14 cellular contexts compared by ENCODE assay signal in genomic region chr3:64163019-64163754, GRCh38.
DNase-seq lines count a peak whose midpoint lies in the region; ATAC-seq and TF ChIP-seq lines count a peak whose summit lies in the region.
"Had no signal": no experiment of that assay in that cellular context is flagged by ENCODE, and none has a peak within 500 bp of the region (broad histone marks: within the 10 kb centered on the region; RNA-seq: fewer than 3 reads in every experiment).

No MANE protein-coding gene starts in this region.

- H3K36me3 Mint-ChIP-seq in Calu3 (ENCODE audit: insufficient read depth, unreplicated experiment): peaks cover 5% of the 10 kb centered on the region
- no peaks in the 10 kb centered on the region for H3K36me3 Mint-ChIP-seq in WTC11
- H3K36me3 Mint-ChIP-seq: activated naive CD8-positive, alpha-beta T cell treated with anti-CD3 and anti-CD28 coated beads, Interleukin-2, amount 10 ng/mL, durations not matched to agents 7 days and 5 days had no signal

- no peaks in the 10 kb centered on the region for H3K79me1 ChIP-seq in mesendoderm (ENCODE audit: low read length)

- intact Hi-C loops in Calu3 (cut with micrococcal nuclease; ENCODE audit: unreplicated experiment): no loop called here

- no TSS peak for BruUV-seq in Calu3 (replicated peaks; lab: Mats Ljungman, UMichigan)

- H2BK15ac ChIP-seq in mesendoderm (replicated peaks; ENCODE audit: low read depth): no peak overlapping the region

- H2AK5ac ChIP-seq in mesendoderm (ENCODE audit: low read length): no peak overlapping the region

- peaks cover 5% of the 10 kb centered on the region for H3K4me1 ChIP-seq in mesendoderm (ENCODE audit: control insufficient read depth, low read depth, low read length)

- H3K36me3 ChIP-seq in mesendoderm (ENCODE audit: control insufficient read depth, insufficient read depth, low read length): no peaks in the 10 kb centered on the region

- ATAC-seq in GM21825 (IDR thresholded peaks at IDR 0.05; ENCODE audit: unreplicated experiment): peak; percentile 15
- ATAC-seq in WTC11: peak; percentile 69
- no peak for ATAC-seq in HG03097 (IDR thresholded peaks at IDR 0.05; ENCODE audit: low FRiP score, unreplicated experiment)

- no peak for TF ChIP-seq CTCF in Calu3 (IDR thresholded peaks at IDR 0.05; ENCODE audit: unreplicated experiment)
- no peak for TF ChIP-seq CTCF in WTC11 (IDR thresholded peaks at IDR 0.05)

- no peak overlapping the region for H3K27ac ChIP-seq in mesendoderm (ENCODE audit: low read depth, low read length)
- H3K27ac ChIP-seq: C4-2B, SK-N-MC had no signal

- CTCF ChIA-PET in Calu3 (lab: Charles Lee): no interaction called here
- CTCF ChIA-PET in WTC11 (lab: Charles Lee): interaction anchor here (1.6 kb wide), 2 partner anchors 133 to 321 kb away, joined by 5 to 10 read pairs; no protein-coding TSS in a partner anchor

- no peaks in the 10 kb centered on the region for H3K79me2 ChIP-seq in mesendoderm (ENCODE audit: control insufficient read depth, insufficient read depth, low read length)

- H2BK5ac ChIP-seq in mesendoderm (ENCODE audit: low read length): no peak overlapping the region

- H3K56ac ChIP-seq in mesendoderm (ENCODE audit: low read length): no peak overlapping the region

- no peaks in the 10 kb centered on the region for H3K27me3 ChIP-seq in mesendoderm (ENCODE audit: insufficient read depth, low read length, poor library complexity)

- no peak for DNase-seq in Calu3
- no peak for DNase-seq in WTC11 (ENCODE audit: low spot score)
- no peak for DNase-seq in mesendoderm
- DNase-seq in NCI-H446 (lab: John Stamatoyannopoulos, UW): no peak
- DNase-seq in stimulated activated CD4-positive, alpha-beta T cell treated with anti-CD3 and anti-CD28 coated beads, Interleukin-2, amount 100 ng/mL, for 48 hours: no peak
- DNase-seq in RKO (ENCODE audit: low spot score): no peak
- DNase-seq: activated CD4-positive, alpha-beta T cell treated with anti-CD3 and anti-CD28 coated beads, Interleukin-2, amount 50 U/mL, for 48 hours; activated naive CD8-positive, alpha-beta T cell treated with anti-CD3 and anti-CD28 coated beads, Interleukin-2, amount 10 ng/mL, durations not matched to agents 7 days and 5 days; islet precursor cell; posterior cingulate gyrus had no signal

- H3K4me1 Mint-ChIP-seq in Calu3 (ENCODE audit: low read depth, unreplicated experiment) (peaks cover 26% of the 10 kb centered on the region), WTC11 (peaks cover 60% of the 10 kb centered on the region)
- H3K4me1 Mint-ChIP-seq: activated naive CD8-positive, alpha-beta T cell treated with anti-CD3 and anti-CD28 coated beads, Interleukin-2, amount 10 ng/mL, durations not matched to agents 7 days and 5 days had no signal

- POLR2A ChIA-PET in WTC11 (lab: Charles Lee): no interaction called here

- no peak overlapping the region for H3K4me3 Mint-ChIP-seq in Calu3 (ENCODE audit: low read depth, unreplicated experiment)
- H3K4me3 Mint-ChIP-seq in WTC11: no peak overlapping the region
- H3K4me3 Mint-ChIP-seq: activated naive CD8-positive, alpha-beta T cell treated with anti-CD3 and anti-CD28 coated beads, Interleukin-2, amount 10 ng/mL, durations not matched to agents 7 days and 5 days had no signal

- H3K23ac ChIP-seq in mesendoderm (ENCODE audit: low read length): no peak overlapping the region

- no peak overlapping the region for H4K8ac ChIP-seq in mesendoderm (ENCODE audit: low read depth, low read length)

- H3K4me2 ChIP-seq in mesendoderm (ENCODE audit: low read length): no peak overlapping the region

- no peak overlapping the region for H4K5ac ChIP-seq in mesendoderm (ENCODE audit: low read length)

- H2BK120ac ChIP-seq in mesendoderm (ENCODE audit: low read depth, low read length): no peak overlapping the region

- H3K4ac ChIP-seq in mesendoderm (ENCODE audit: low read depth, low read length): no peak overlapping the region

- H3K9me3 Mint-ChIP-seq in Calu3 (ENCODE audit: low read depth, unreplicated experiment) (no peaks in the 10 kb centered on the region), WTC11 (no peaks in the 10 kb centered on the region)
- H3K9me3 Mint-ChIP-seq: activated naive CD8-positive, alpha-beta T cell treated with anti-CD3 and anti-CD28 coated beads, Interleukin-2, amount 10 ng/mL, durations not matched to agents 7 days and 5 days had no signal

- no peak overlapping the region for H3K9ac ChIP-seq in mesendoderm (ENCODE audit: low read length)

- H3K27ac Mint-ChIP-seq in Calu3 (ENCODE audit: unreplicated experiment) (peak overlapping the region; percentile 60), WTC11 (peak overlapping the region; percentile 15)
- H3K27ac Mint-ChIP-seq: activated naive CD8-positive, alpha-beta T cell treated with anti-CD3 and anti-CD28 coated beads, Interleukin-2, amount 10 ng/mL, durations not matched to agents 7 days and 5 days had no signal

- H3K27me3 Mint-ChIP-seq in Calu3 (ENCODE audit: unreplicated experiment): no peaks in the 10 kb centered on the region
- H3K27me3 Mint-ChIP-seq in WTC11 (ENCODE audit: low read depth): no peaks in the 10 kb centered on the region

- H3K18ac ChIP-seq in mesendoderm (ENCODE audit: low read length): peak overlapping the region; percentile 19

- H3K4me3 ChIP-seq in mesendoderm (ENCODE audit: low read length): no peak overlapping the region
- H3K4me3 ChIP-seq: SK-N-MC had no signal

- no CpG with 5 or more reads among the region's 8 CpGs for WGBS in mesendoderm (ENCODE audit: extremely low coverage, insufficient coverage, low lambda C conversion rate)

TF ChIP-seq in WTC11, 78 proteins besides CTCF, POLR2A, EP300 and RAD21 (continues in another document):
- TF ChIP-seq ATF3 (CRISPR knock-in tag; conservative IDR thresholded peaks at IDR 0.05): no peak
- no peak for TF ChIP-seq SP1 (CRISPR knock-in tag; conservative IDR thresholded peaks at IDR 0.05)
- TF ChIP-seq MLX (CRISPR knock-in tag; IDR thresholded peaks at IDR 0.05): no peak
- TF ChIP-seq AFF4 (CRISPR knock-in tag; IDR thresholded peaks at IDR 0.05; ENCODE audit: borderline replicate concordance): no peak
